ENCODE assay signal across 18 cellular contexts in genomic region chr9:97284798-97285197, GRCh38. TPM values are rescaled to one million over a fixed set of nuclear protein-coding genes. Genes with fewer than 3 reads are reported as not detected.
DNase-seq lines count a peak whose midpoint lies in the region; ATAC-seq, FAIRE-seq and TF ChIP-seq lines count a peak whose summit lies in the region.
"Had no signal": no experiment of that assay in that cellular context is flagged by ENCODE, and none has a peak within 500 bp of the region (broad histone marks: within the 10 kb centered on the region; RNA-seq: fewer than 3 reads in every experiment).

No MANE protein-coding gene starts in this region.

- no peak overlapping the region for H2AFZ ChIP-seq in OCI-LY7 (ENCODE audit: low read length)

- DNase-seq in AG04450 (ENCODE audit: low read depth, low spot score) (no peak), OCI-LY7 (ENCODE audit: low spot score) (no peak), fibroblast of the aortic adventitia (ENCODE audit: low read depth) (no peak), NCI-H526 treated with DMSO at 0.1 percent for 48 hours (lab: John Stamatoyannopoulos, UW) (no peak), GM12892 (ENCODE audit: insufficient read length) (no peak), T-helper 2 cell (no peak)
- DNase-seq: activated CD4-positive, alpha-beta T cell treated with anti-CD3 and anti-CD28 coated beads, Interleukin-2, amount 10 ng/mL, durations not matched to agents 7 days and 5 days; activated CD8-positive, alpha-beta memory T cell treated with anti-CD3 and anti-CD28 coated beads, Interleukin-2, amount 50 U/mL, for 4 hours; CD8-positive, alpha-beta memory T cell; dorsolateral prefrontal cortex; GOT3; islet precursor cell; NCI-H1092; NCI-H2029; NCI-H345; Peyer's patch had no signal

- H3K9me2 ChIP-seq in OCI-LY7 (ENCODE audit: insufficient read depth, low read length): no peaks in the 10 kb centered on the region

- no peaks in the 10 kb centered on the region for H3K4me1 ChIP-seq in OCI-LY7 (ENCODE audit: insufficient read depth, low read length, poor library complexity, severe bottlenecking)
- H3K4me1 ChIP-seq: Peyer's patch had no signal

- POLR2A ChIA-PET in AG04450 (lab: Yijun Ruan, JAX): no interaction called here
- POLR2A ChIA-PET in OCI-LY7 (lab: Charles Lee): no interaction called here

- no peaks in the 10 kb centered on the region for H3K36me3 ChIP-seq in OCI-LY7 (ENCODE audit: insufficient read depth, low read length)

- intact Hi-C loops in OCI-LY7 (cut with micrococcal nuclease; ENCODE audit: unreplicated experiment): loop anchor here (10.0 kb wide), 1 partner anchor 430 kb away; the partner anchor contains the start of gene ZNF782

- H3K27ac ChIP-seq in AG04450 (ENCODE audit: low read depth, low read length) (no peak overlapping the region), OCI-LY7 (ENCODE audit: low read depth, low read length, poor library complexity, severe bottlenecking) (no peak overlapping the region)
- H3K27ac ChIP-seq: dorsolateral prefrontal cortex, Peyer's patch had no signal

- H3K4me2 ChIP-seq in OCI-LY7 (ENCODE audit: low read length): no peak overlapping the region

- TF ChIP-seq CTCF in AG04450 (IDR thresholded peaks at IDR 0.05; ENCODE audit: low read depth, low read length): peak; percentile 18; the same call in 1 of the 2 replicates
- TF ChIP-seq CTCF in GM12873 (IDR thresholded peaks at IDR 0.05; ENCODE audit: insufficient read depth, low read depth, low read length, missing control alignments): peak; percentile 17
- peak; percentile 66 for TF ChIP-seq CTCF in OCI-LY7 (conservative IDR thresholded peaks at IDR 0.05; ENCODE audit: low read length)
- peak; percentile 13 for TF ChIP-seq CTCF in fibroblast of the aortic adventitia (IDR thresholded peaks at IDR 0.05; ENCODE audit: insufficient read depth, low read length)

- H3K9me3 ChIP-seq in AG04450 (ENCODE audit: control insufficient read depth, insufficient read depth, low read length) (no peaks in the 10 kb centered on the region), OCI-LY7 (ENCODE audit: low read length) (0 out of 2 replicates have a peak, but pooled peaks cover 3% of the 10 kb centered on the region)
- H3K9me3 ChIP-seq: Peyer's patch had no signal

- CTCF ChIA-PET in AG04450 (lab: Charles Lee): interaction anchor here (1.1 kb wide), 1 partner anchor 126 kb away, joined by 3 read pairs; no protein-coding TSS in a partner anchor
- CTCF ChIA-PET in OCI-LY7 (lab: Charles Lee; ENCODE audit: unreplicated experiment): no interaction called here

- H4K20me1 ChIP-seq in OCI-LY7 (ENCODE audit: insufficient read depth, low read length): no peaks in the 10 kb centered on the region

- H3K4me3 ChIP-seq in AG04450 (ENCODE audit: low read depth, low read length) (no peak overlapping the region), OCI-LY7 (ENCODE audit: low read depth, low read length, poor library complexity, severe bottlenecking) (no peak overlapping the region), fibroblast of the aortic adventitia (ENCODE audit: low read depth, low read length) (no peak overlapping the region)
- H3K4me3 ChIP-seq: dorsolateral prefrontal cortex, Peyer's patch had no signal

- no peak for ATAC-seq in GM18511 (IDR thresholded peaks at IDR 0.05; ENCODE audit: unreplicated experiment)

- TF ChIP-seq POLR2A in GM12892 (IDR thresholded peaks at IDR 0.05; ENCODE audit: low read depth, low read length): no peak

- no peak for FAIRE-seq in GM12892 (lab: Jason Lieb, UNC)

- no TSS peak for BruUV-seq in OCI-LY7 (replicated peaks; lab: Mats Ljungman, UMichigan)

- no peaks in the 10 kb centered on the region for H3K27me3 ChIP-seq in AG04450 (ENCODE audit: control insufficient read depth, insufficient read depth, low read length)
- H3K27me3 ChIP-seq: dorsolateral prefrontal cortex, Peyer's patch had no signal

- no peaks in the 10 kb centered on the region for H3K79me2 ChIP-seq in OCI-LY7 (ENCODE audit: insufficient read depth, low read depth, low read length)

RNA-seq across cellular contexts. Expression of gene CCDC180, which starts 22.7 kb away (rescaled TPM):
- polyA plus RNA-seq in AG04450 (2011; rRNA removed): 0.65 and 1.1 TPM in 2 replicates
- polyA minus RNA-seq in AG04450 (2011; rRNA and poly(A)+ RNA removed): 2.3 and 2.6 TPM in 2 replicates
- total RNA-seq in OCI-LY7 (2014; rRNA removed; shearing (Covaris generic)): 0.13 TPM in 1 of 2 replicates, not detected in the other
- total RNA-seq in OCI-LY7 (2022): 1.2 and 1.8 TPM in 2 replicates
- 4.2 and 27.2 TPM in 2 replicates for total RNA-seq in fibroblast of the aortic adventitia (ENCODE audit: low replicate concordance)
- 1.4 TPM for polyA plus RNA-seq in GM12892 (2012; ENCODE audit: missing spikeins)

Comparison
In these comparisons a context has a peak if more than half of its experiments do, and no peak if none do; other contexts are left out.
1. CTCF ChIP-seq: peak in every context shown above with its lines; median percentile 66 in OCI-LY7; 18 in AG04450; 17 in GM12873; 13 in fibroblast of the aortic adventitia.